In genomic region chr5:530001-530400, GRCh38 we compare ENCODE assay signal across 9 cellular contexts. TPM values are rescaled to one million over a fixed set of nuclear protein-coding genes. Genes with fewer than 3 reads are reported as not detected.
DNase-seq lines count a peak whose midpoint lies in the region; FAIRE-seq lines count a peak whose summit lies in the region.
"Had no signal": no experiment of that assay in that cellular context is flagged by ENCODE, and none has a peak within 500 bp of the region (broad histone marks: within the 10 kb centered on the region; RNA-seq: fewer than 3 reads in every experiment).

No MANE protein-coding gene starts in this region.

- no peak overlapping the region for H3K27ac Mint-ChIP-seq in activated naive CD8-positive, alpha-beta T cell treated with anti-CD3 and anti-CD28 coated beads for 36 hours
- H3K27ac Mint-ChIP-seq in activated naive CD4-positive, alpha-beta T cell treated with anti-CD3 and anti-CD28 coated beads, Interleukin-2, amount 10 ng/mL, durations not matched to agents 7 days and 5 days, result no peak overlapping the region

- H3K36me3 Mint-ChIP-seq in activated naive CD8-positive, alpha-beta T cell treated with anti-CD3 and anti-CD28 coated beads for 36 hours, result no peaks in the 10 kb centered on the region
- peaks cover 3% of the 10 kb centered on the region for H3K36me3 Mint-ChIP-seq in activated naive CD4-positive, alpha-beta T cell treated with anti-CD3 and anti-CD28 coated beads, Interleukin-2, amount 10 ng/mL, durations not matched to agents 7 days and 5 days

- no peak for DNase-seq in GM18507 (ENCODE audit: extremely low spot score, insufficient read length, low read depth)
- DNase-seq in MV-4-11 (lab: John Stamatoyannopoulos, UW), result peak; percentile 99
- DNase-seq in activated naive CD8-positive, alpha-beta T cell treated with anti-CD3 and anti-CD28 coated beads for 36 hours, result no peak
- DNase-seq in pons (ENCODE audit: low spot score), result peak; percentile 80
- DNase-seq in dermis blood vessel endothelial cell, result no peak
- DNase-seq in activated naive CD4-positive, alpha-beta T cell treated with anti-CD3 and anti-CD28 coated beads, Interleukin-2, amount 10 ng/mL, durations not matched to agents 7 days and 5 days, result no peak
- DNase-seq in NCI-H128 (lab: John Stamatoyannopoulos, UW; ENCODE audit: unreplicated experiment), result no peak
- DNase-seq: NCI-H1105 treated with DMSO at 0.1 percent for 48 hours, nephron progenitor cell had no signal

- peaks cover 63% of the 10 kb centered on the region for H3K27me3 Mint-ChIP-seq in activated naive CD8-positive, alpha-beta T cell treated with anti-CD3 and anti-CD28 coated beads for 36 hours
- H3K27me3 Mint-ChIP-seq in activated naive CD4-positive, alpha-beta T cell treated with anti-CD3 and anti-CD28 coated beads, Interleukin-2, amount 10 ng/mL, durations not matched to agents 7 days and 5 days, result peaks cover 97% of the 10 kb centered on the region

- H3K9me3 Mint-ChIP-seq in activated naive CD8-positive, alpha-beta T cell treated with anti-CD3 and anti-CD28 coated beads for 36 hours, result no peaks in the 10 kb centered on the region
- no peaks in the 10 kb centered on the region for H3K9me3 Mint-ChIP-seq in activated naive CD4-positive, alpha-beta T cell treated with anti-CD3 and anti-CD28 coated beads, Interleukin-2, amount 10 ng/mL, durations not matched to agents 7 days and 5 days

- peaks cover 33% of the 10 kb centered on the region for H3K4me1 Mint-ChIP-seq in activated naive CD8-positive, alpha-beta T cell treated with anti-CD3 and anti-CD28 coated beads for 36 hours
- peaks cover 42% of the 10 kb centered on the region for H3K4me1 Mint-ChIP-seq in activated naive CD4-positive, alpha-beta T cell treated with anti-CD3 and anti-CD28 coated beads, Interleukin-2, amount 10 ng/mL, durations not matched to agents 7 days and 5 days

- CTCF ChIA-PET in activated naive CD4-positive, alpha-beta T cell treated with anti-CD3 and anti-CD28 coated beads, Interleukin-2, amount 10 ng/mL, durations not matched to agents 7 days and 5 days (lab: Charles Lee), result interaction anchor here (0.9 kb wide), 1 partner anchor 84 kb away, joined by 5 read pairs; no protein-coding TSS in a partner anchor

- H3K4me3 Mint-ChIP-seq in activated naive CD8-positive, alpha-beta T cell treated with anti-CD3 and anti-CD28 coated beads for 36 hours, result peak overlapping the region; percentile 12
- H3K4me3 Mint-ChIP-seq in activated naive CD4-positive, alpha-beta T cell treated with anti-CD3 and anti-CD28 coated beads, Interleukin-2, amount 10 ng/mL, durations not matched to agents 7 days and 5 days, result no peak overlapping the region

- FAIRE-seq in GM18507 (lab: Jason Lieb, UNC), result peak; percentile 55

RNA-seq across cellular contexts. Expression of gene SLC9A3, which starts 5.8 kb away (rescaled TPM):
- total RNA-seq in activated naive CD8-positive, alpha-beta T cell treated with anti-CD3 and anti-CD28 coated beads for 36 hours, result 1 to 10 TPM; 2.1 to 2.4 TPM
- total RNA-seq in dermis blood vessel endothelial cell, result 1.5 TPM in 2 replicates

Comparison
In these comparisons a context has a peak if more than half of its experiments do, and no peak if none do; other contexts are left out.
1. DNase-seq: peak in MV-4-11 (single experiment) and pons (single experiment); none in GM18507 (single experiment), activated naive CD8-positive, alpha-beta T cell treated with anti-CD3 and anti-CD28 coated beads for 36 hours (single experiment), dermis blood vessel endothelial cell (single experiment), activated naive CD4-positive, alpha-beta T cell treated with anti-CD3 and anti-CD28 coated beads, Interleukin-2, amount 10 ng/mL, durations not matched to agents 7 days and 5 days (single experiment) and NCI-H128 (single experiment).